In genomic region chr3:175007316-175007715, GRCh38 we compare ENCODE assay signal across 16 cellular contexts.
"Had no signal": no experiment of that assay in that cellular context is flagged by ENCODE, and none has a peak within 500 bp of the region (broad histone marks: within the 10 kb centered on the region; RNA-seq: fewer than 3 reads in every experiment).

No MANE protein-coding gene starts in this region.

- DNase-seq: dorsolateral prefrontal cortex; effector CD8-positive, alpha-beta T cell; foreskin keratinocyte; head of caudate nucleus; left colon; mammary epithelial cell; naive thymus-derived CD4-positive, alpha-beta T cell; nephron progenitor cell; psoas muscle; retina; right lobe of liver; stimulated activated CD4-positive, alpha-beta T cell treated with anti-CD3 and anti-CD28 coated beads, Interleukin-1b, Interleukin-23, amount 100 ng/mL, for 48 hours; stimulated activated CD4-positive, alpha-beta T cell treated with anti-CD3 and anti-CD28 coated beads, Interleukin-4, amount 100 ng/mL, for 4 hours; stimulated activated naive B cell treated with anti-CD40 and anti-IgM and Interleukin-4, amounts not matched to agents 10 μg/mL and 1 μg/mL and 100 μg/mL, for 72 hours; stimulated activated naive CD8-positive, alpha-beta T cell treated with anti-CD3 and anti-CD28 coated beads, Interleukin-15, amount 100 ng/mL, for 72 hours; testis had no signal

- ATAC-seq: foreskin keratinocyte; left colon; naive thymus-derived CD4-positive, alpha-beta T cell; psoas muscle; right lobe of liver; stimulated activated naive B cell treated with anti-CD40 and anti-IgM and Interleukin-4, amounts not matched to agents 10 μg/mL and 1 μg/mL and 100 μg/mL, for 72 hours; stimulated activated naive CD8-positive, alpha-beta T cell treated with anti-CD3 and anti-CD28 coated beads, Interleukin-15, amount 100 ng/mL, for 72 hours had no signal
